ENCODE assay signal across 16 cellular contexts in genomic region chr2:165390875-165391274, GRCh38.
DNase-seq lines count a peak whose midpoint lies in the region; ATAC-seq and TF ChIP-seq lines count a peak whose summit lies in the region.
"Had no signal": no experiment of that assay in that cellular context is flagged by ENCODE, and none has a peak within 500 bp of the region (broad histone marks: within the 10 kb centered on the region; RNA-seq: fewer than 3 reads in every experiment).

No MANE protein-coding gene starts in this region.

- peaks cover 8% of the 10 kb centered on the region for H3K4me1 Mint-ChIP-seq in WTC11

- intact Hi-C loops in posterior vena cava (cut with DNase I) = no loop called here

- no peak overlapping the region for H3K27ac ChIP-seq in neural cell (ENCODE audit: low read length)

- peaks cover 7% of the 10 kb centered on the region; the same call in 1 of the 2 replicates for H3K9me3 Mint-ChIP-seq in WTC11
- H3K9me3 Mint-ChIP-seq: CD4-positive, CD25-positive, alpha-beta regulatory T cell; HFFc6 had no signal

- H3K36me3 Mint-ChIP-seq in WTC11 = no peaks in the 10 kb centered on the region
- H3K36me3 Mint-ChIP-seq: CD4-positive, CD25-positive, alpha-beta regulatory T cell had no signal

- H3F3A ChIP-seq in neural cell (ENCODE audit: insufficient read depth, low read length, poor library complexity, severe bottlenecking) = no peaks in the 10 kb centered on the region

- CTCF ChIA-PET in WTC11 (lab: Charles Lee) = no interaction called here

- H4K20me1 ChIP-seq in neural cell (ENCODE audit: insufficient read depth) = no peaks in the 10 kb centered on the region

- no peak for ATAC-seq in WTC11
- ATAC-seq in HG02763 (IDR thresholded peaks at IDR 0.05; ENCODE audit: unreplicated experiment) = no peak
- ATAC-seq: PC-3 had no signal

- H3K9me2 ChIP-seq in neural cell (ENCODE audit: insufficient read depth, low read length) = no peaks in the 10 kb centered on the region

- no peaks in the 10 kb centered on the region for H3K27me3 Mint-ChIP-seq in WTC11 (ENCODE audit: low read depth)

- peaks cover 11% of the 10 kb centered on the region for H3K36me3 ChIP-seq in neural cell (ENCODE audit: insufficient read depth, low read length)

- H3K27ac Mint-ChIP-seq in WTC11 = no peak overlapping the region
- H3K27ac Mint-ChIP-seq: CD4-positive, CD25-positive, alpha-beta regulatory T cell; HFFc6 had no signal

- no peak overlapping the region for H3K4me2 ChIP-seq in neural cell (ENCODE audit: low read length)

- POLR2A ChIA-PET in WTC11 (lab: Charles Lee) = no interaction called here

- no peak overlapping the region for H2AFZ ChIP-seq in neural cell (ENCODE audit: low read depth, low read length)

- no peak overlapping the region for H3K4me3 ChIP-seq in neural cell (ENCODE audit: low read length)

- H3K9me3 ChIP-seq in neural cell (ENCODE audit: low read length) = no peaks in the 10 kb centered on the region

- H3K27me3 ChIP-seq in neural cell (ENCODE audit: insufficient read depth, low read depth, low read length) = no peaks in the 10 kb centered on the region

- H3K9ac ChIP-seq in neural cell (ENCODE audit: low read length) = no peak overlapping the region

- peak; percentile 22 for DNase-seq in NCI-H345 (lab: John Stamatoyannopoulos, UW)
- no peak for DNase-seq in NCI-H345 treated with DMSO at 0.1 percent for 48 hours (lab: John Stamatoyannopoulos, UW; ENCODE audit: unreplicated experiment)
- DNase-seq in NCI-H1436 (lab: John Stamatoyannopoulos, UW) = peak; percentile 80
- peak; percentile 34 for DNase-seq in NCI-H2227 (lab: John Stamatoyannopoulos, UW; ENCODE audit: unreplicated experiment)
- no peak for DNase-seq in WTC11 (ENCODE audit: low spot score)
- DNase-seq in posterior vena cava (ENCODE audit: low spot score) = no peak
- DNase-seq: ACHN; Calu3; CD4-positive, CD25-positive, alpha-beta regulatory T cell; HFFc6; KG1; NCI-H524; PC-3; T-helper 9 cell had no signal

- H3K4me3 Mint-ChIP-seq in WTC11 = no peak overlapping the region
- H3K4me3 Mint-ChIP-seq: CD4-positive, CD25-positive, alpha-beta regulatory T cell; HFFc6 had no signal

- TF ChIP-seq CTCF in neural cell (IDR thresholded peaks at IDR 0.05; ENCODE audit: poor library complexity, severe bottlenecking) (no peak), WTC11 (IDR thresholded peaks at IDR 0.05) (no peak)

- TF ChIP-seq RAD21 in neural cell (conservative IDR thresholded peaks at IDR 0.05) = no peak

- no peaks in the 10 kb centered on the region for H3K79me2 ChIP-seq in neural cell (replicated peaks; ENCODE audit: insufficient read depth, low read length)

- TF ChIP-seq EP300 in neural cell (conservative IDR thresholded peaks at IDR 0.05; ENCODE audit: poor library complexity, severe bottlenecking) = peak; percentile 21

TF ChIP-seq in neural cell, 6 proteins besides CTCF, POLR2A, EP300 and RAD21:
- TF ChIP-seq MXI1 (conservative IDR thresholded peaks at IDR 0.05; ENCODE audit: poor library complexity, severe bottlenecking) = no peak
- no peak for TF ChIP-seq REST (IDR thresholded peaks at IDR 0.05; ENCODE audit: borderline replicate concordance)
- TF ChIP-seq TAF1 (IDR thresholded peaks at IDR 0.05; ENCODE audit: low read depth) = no peak

TF ChIP-seq in WTC11, 78 proteins besides CTCF, POLR2A, EP300 and RAD21:
- TF ChIP-seq NR3C1 (CRISPR knock-in tag; conservative IDR thresholded peaks at IDR 0.05; ENCODE audit: low read depth) (no peak), ERG (CRISPR knock-in tag; IDR thresholded peaks at IDR 0.05) (no peak), NR2C2 (CRISPR knock-in tag; IDR thresholded peaks at IDR 0.05) (no peak), PREB (CRISPR knock-in tag; IDR thresholded peaks at IDR 0.05; ENCODE audit: borderline replicate concordance) (no peak), OVOL2 (CRISPR knock-in tag; IDR thresholded peaks at IDR 0.05; ENCODE audit: borderline replicate concordance) (no peak), E2F1 (CRISPR knock-in tag; IDR thresholded peaks at IDR 0.05) (no peak), ZNF423 (CRISPR knock-in tag; IDR thresholded peaks at IDR 0.05) (no peak)
TF ChIP-seq in WTC11: peak in this region for 0.

Comparison
In these comparisons a context has a peak if more than half of its experiments do, and no peak if none do; other contexts are left out.
1. DNase-seq: peak in NCI-H345 (single experiment), NCI-H1436 (single experiment) and NCI-H2227 (single experiment); none in NCI-H345 treated with DMSO at 0.1 percent for 48 hours (single experiment), WTC11 (single experiment) and posterior vena cava (single experiment).